ENCODE assay signal across 11 cellular contexts in the genomic region with DNA sequence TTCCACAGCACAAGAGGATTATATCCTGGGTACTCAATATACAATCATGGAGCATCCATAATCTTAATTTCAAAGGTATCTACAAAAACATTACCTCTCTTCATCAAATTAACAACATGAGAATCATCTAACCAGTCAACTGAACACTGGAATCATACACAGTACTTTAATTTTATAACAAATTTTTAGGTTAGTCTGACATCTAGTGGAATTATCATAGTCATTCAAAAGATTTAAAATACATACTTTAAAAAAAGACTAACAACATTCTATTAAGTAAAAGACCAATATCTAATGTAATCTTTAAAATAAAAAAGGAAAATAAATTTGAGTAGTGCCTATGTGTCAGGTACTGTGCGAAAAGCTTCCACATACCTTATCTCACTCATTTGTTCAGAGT. TPM values are rescaled to one million over a fixed set of nuclear protein-coding genes. Genes with fewer than 3 reads are reported as not detected.
DNase-seq lines count a peak whose midpoint lies in the region; ATAC-seq, FAIRE-seq and TF ChIP-seq lines count a peak whose summit lies in the region.
"Had no signal": no experiment of that assay in that cellular context is flagged by ENCODE, and none has a peak within 500 bp of the region (broad histone marks: within the 10 kb centered on the region; RNA-seq: fewer than 3 reads in every experiment).

No MANE protein-coding gene starts in this region.

- H3K9me3 Mint-ChIP-seq in neural progenitor cell, result no peaks in the 10 kb centered on the region
- H3K9me3 Mint-ChIP-seq: activated CD4-positive, alpha-beta T cell treated with anti-CD3 and anti-CD28 coated beads, Interleukin-2, amount 10 ng/mL, durations not matched to agents 24 days and 14 days had no signal

- H3K4me1 ChIP-seq in A673 (ENCODE audit: insufficient read depth, low read length, poor library complexity, severe bottlenecking) (no peaks in the 10 kb centered on the region), neural progenitor cell (no peaks in the 10 kb centered on the region)
- H3K4me1 ChIP-seq: ascending aorta had no signal

- H3K79me2 ChIP-seq in neural progenitor cell (ENCODE audit: low read depth), result no peaks in the 10 kb centered on the region

- H3K27me3 Mint-ChIP-seq in neural progenitor cell (ENCODE audit: insufficient read depth, low read depth), result peaks cover 4% of the 10 kb centered on the region

- H3K4me3 Mint-ChIP-seq in neural progenitor cell, result no peak overlapping the region
- H3K4me3 Mint-ChIP-seq: activated CD4-positive, alpha-beta T cell treated with anti-CD3 and anti-CD28 coated beads, Interleukin-2, amount 10 ng/mL, durations not matched to agents 24 days and 14 days had no signal

- H3K4me1 Mint-ChIP-seq in neural progenitor cell, result no peaks in the 10 kb centered on the region
- H3K4me1 Mint-ChIP-seq: activated CD4-positive, alpha-beta T cell treated with anti-CD3 and anti-CD28 coated beads, Interleukin-2, amount 10 ng/mL, durations not matched to agents 24 days and 14 days had no signal

- no TSS peak for BruUV-seq in A673 (replicated peaks; lab: Mats Ljungman, UMichigan)

- TF ChIP-seq CTCF in A673 (conservative IDR thresholded peaks at IDR 0.05; ENCODE audit: low read depth, low read length) (no peak; the same call in 1 of the 2 replicates), neural progenitor cell (IDR thresholded peaks at IDR 0.05) (no peak)

- no peak for ATAC-seq in HG02973 (IDR thresholded peaks at IDR 0.05; ENCODE audit: unreplicated experiment)

- H3K36me3 ChIP-seq in A673 (ENCODE audit: insufficient read depth, low read length, poor library complexity, severe bottlenecking), result no peaks in the 10 kb centered on the region
- H3K36me3 ChIP-seq in neural progenitor cell, result no peaks in the 10 kb centered on the region
- H3K36me3 ChIP-seq: ascending aorta had no signal

- H3K9me3 ChIP-seq in A673 (ENCODE audit: low read depth, low read length, poor library complexity, severe bottlenecking), result no peaks in the 10 kb centered on the region
- H3K9me3 ChIP-seq in neural progenitor cell (ENCODE audit: low read depth), result no peaks in the 10 kb centered on the region
- H3K9me3 ChIP-seq: ascending aorta had no signal

- no peaks in the 10 kb centered on the region for H3K36me3 Mint-ChIP-seq in neural progenitor cell

- intact Hi-C loops in A673 (cut with micrococcal nuclease; ENCODE audit: unreplicated experiment), result no loop called here

- H3F3A ChIP-seq in neural progenitor cell (ENCODE audit: low read depth), result no peaks in the 10 kb centered on the region

- no peak overlapping the region for H3K4me2 ChIP-seq in neural progenitor cell

- no peak overlapping the region for H3K27ac Mint-ChIP-seq in neural progenitor cell
- H3K27ac Mint-ChIP-seq: activated CD4-positive, alpha-beta T cell treated with anti-CD3 and anti-CD28 coated beads, Interleukin-2, amount 10 ng/mL, durations not matched to agents 24 days and 14 days had no signal

- peak; percentile 12 for DNase-seq in A673 (ENCODE audit: low spot score)
- peak; percentile 46 for DNase-seq in ELR (ENCODE audit: low read depth)
- no peak for DNase-seq in RCC 7860 (ENCODE audit: low spot score)
- peak; percentile 24 to 30 for DNase-seq in frontal cortex (ENCODE audit: low spot score in 2 of 2)
- DNase-seq in GM12892 (ENCODE audit: insufficient read length), result no peak
- no peak for DNase-seq in NCI-H2081 treated with DMSO at 0.1 percent for 48 hours (lab: John Stamatoyannopoulos, UW)
- no peak for DNase-seq in neural progenitor cell (ENCODE audit: low spot score)
- DNase-seq: activated CD4-positive, alpha-beta T cell treated with anti-CD3 and anti-CD28 coated beads, Interleukin-2, amount 10 ng/mL, durations not matched to agents 24 days and 14 days; NCI-H774 had no signal

- H3K9ac ChIP-seq in neural progenitor cell, result no peak overlapping the region

- no peak overlapping the region for H3K4me3 ChIP-seq in A673 (ENCODE audit: low read depth, low read length, poor library complexity, severe bottlenecking)
- H3K4me3 ChIP-seq in neural progenitor cell, result no peak overlapping the region
- H3K4me3 ChIP-seq: ascending aorta had no signal

- H2AFZ ChIP-seq in neural progenitor cell (replicated peaks), result no peak overlapping the region

- H3K27me3 ChIP-seq in A673 (replicated peaks; ENCODE audit: insufficient read depth, low read depth, low read length, poor library complexity) (no peaks in the 10 kb centered on the region), neural progenitor cell (no peaks in the 10 kb centered on the region)
- H3K27me3 ChIP-seq: ascending aorta had no signal

- TF ChIP-seq POLR2A in GM12892 (IDR thresholded peaks at IDR 0.05; ENCODE audit: low read depth, low read length), result no peak

- FAIRE-seq in RCC 7860 (lab: Jason Lieb, UNC), result peak; percentile 60
- peak; percentile 99 for FAIRE-seq in frontal cortex (lab: Jason Lieb, UNC)
- no peak for FAIRE-seq in GM12892 (lab: Jason Lieb, UNC)

- H3K27ac ChIP-seq in A673 (ENCODE audit: low read depth, low read length, poor library complexity, severe bottlenecking) (no peak overlapping the region), neural progenitor cell (no peak overlapping the region)
- H3K27ac ChIP-seq: ascending aorta had no signal

- no peaks in the 10 kb centered on the region for H4K20me1 ChIP-seq in neural progenitor cell (ENCODE audit: low read depth)

- CTCF ChIA-PET in A673 (lab: Charles Lee), result no interaction called here

- POLR2A ChIA-PET in A673 (lab: Charles Lee; ENCODE audit: low non-redundant PET), result no interaction called here

RNA-seq across cellular contexts. Expression of a gene that starts 16.8 kb away (rescaled TPM):
- total RNA-seq in A673 (2021) (43.4 and 45.9 TPM in 2 replicates), frontal cortex (120 TPM), neural progenitor cell (ENCODE audit: low replicate concordance) (21.5 and 28.5 TPM in 2 replicates)
- polyA plus RNA-seq in GM12892 (2012; ENCODE audit: missing spikeins), result 44.3 TPM

Comparison
In these comparisons a context has a peak if more than half of its experiments do, and no peak if none do; other contexts are left out.
1. DNase-seq: peak in A673 (single experiment), ELR (single experiment) and frontal cortex (2 of 2); none in RCC 7860 (single experiment), GM12892 (single experiment), NCI-H2081 treated with DMSO at 0.1 percent for 48 hours (single experiment) and neural progenitor cell (single experiment).